Comparison of ENCODE assay signal across 8 cellular contexts in genomic region chr16:89723279-89724250, GRCh38. TPM values are rescaled to one million over a fixed set of nuclear protein-coding genes. Genes with fewer than 3 reads are reported as not detected.
DNase-seq lines count a peak whose midpoint lies in the region; ATAC-seq and TF ChIP-seq lines count a peak whose summit lies in the region.

No MANE protein-coding gene starts in this region.

- H3K4me3 ChIP-seq in CD8-positive, alpha-beta memory T cell (ENCODE audit: low read length): peak overlapping the region; percentile 98
- H3K4me3 ChIP-seq in thoracic aorta: peak overlapping the region; percentile 96

- peak overlapping the region; percentile 91 to 99 (median 97) for H3K4me3 Mint-ChIP-seq in CD8-positive, alpha-beta memory T cell
- peak overlapping the region; percentile 85 for H3K4me3 Mint-ChIP-seq in activated CD4-positive, alpha-beta T cell treated with anti-CD3 and anti-CD28 coated beads for 36 hours

- POLR2A ChIA-PET in CD8-positive, alpha-beta memory T cell (lab: Charles Lee): interaction anchor here (0.9 to 4.1 kb wide), 15 partner anchors 8 to 1153 kb away, joined by 3 to 68 read pairs (median 6); partner anchors contain the start of genes SPATA2L, TCF25 and ZC3H18
- POLR2A ChIA-PET in activated CD4-positive, alpha-beta T cell treated with anti-CD3 and anti-CD28 coated beads for 36 hours (lab: Charles Lee): interaction anchor here (0.6 kb wide), 1 partner anchor 17 kb away, joined by 4 read pairs; no protein-coding TSS in a partner anchor

- peaks cover 34% of the 10 kb centered on the region for H3K36me3 ChIP-seq in CD8-positive, alpha-beta memory T cell (ENCODE audit: insufficient read depth, low read length)
- H3K36me3 ChIP-seq in thoracic aorta: peaks cover 30% of the 10 kb centered on the region

- intact Hi-C loops in activated CD4-positive, alpha-beta T cell treated with anti-CD3 and anti-CD28 coated beads for 36 hours (cut with DNase I, micrococcal nuclease): loop anchor here (5.0 to 10.0 kb wide), 3 partner anchors 94 to 1269 kb away; partner anchors contain the start of genes MC1R (in 2 of the 2), FANCA (in 1 of the 2) and ZFPM1 (in 1 of the 2)

- peaks cover 29 to 51% (median 40%) of the 10 kb centered on the region in 3 donors for H3K4me1 Mint-ChIP-seq in CD8-positive, alpha-beta memory T cell
- peaks cover 53% of the 10 kb centered on the region for H3K4me1 Mint-ChIP-seq in activated CD4-positive, alpha-beta T cell treated with anti-CD3 and anti-CD28 coated beads for 36 hours

- peak overlapping the region; percentile 98 to 100 (median 99) for H3K27ac Mint-ChIP-seq in CD8-positive, alpha-beta memory T cell
- H3K27ac Mint-ChIP-seq in activated CD4-positive, alpha-beta T cell treated with anti-CD3 and anti-CD28 coated beads for 36 hours: peak overlapping the region; percentile 89

- no peaks in the 10 kb centered on the region for H3K9me3 Mint-ChIP-seq in CD8-positive, alpha-beta memory T cell
- H3K9me3 Mint-ChIP-seq in activated CD4-positive, alpha-beta T cell treated with anti-CD3 and anti-CD28 coated beads for 36 hours (ENCODE audit: low read depth): no peaks in the 10 kb centered on the region

- H3K36me3 Mint-ChIP-seq in CD8-positive, alpha-beta memory T cell: peaks cover 5 to 41% (median 9%) of the 10 kb centered on the region in 3 donors
- peaks cover 31% of the 10 kb centered on the region for H3K36me3 Mint-ChIP-seq in activated CD4-positive, alpha-beta T cell treated with anti-CD3 and anti-CD28 coated beads for 36 hours (ENCODE audit: low read depth)

- H3K4me1 ChIP-seq in CD8-positive, alpha-beta memory T cell (ENCODE audit: insufficient read depth, low read length): peaks cover 55% of the 10 kb centered on the region
- peaks cover 19 to 35% of the 10 kb centered on the region in 2 donors for H3K4me1 ChIP-seq in thoracic aorta (ENCODE audit: control insufficient read depth in 1 of 2, low read depth in 2 of 2)

- peak overlapping the region; percentile 92 for H3K27ac ChIP-seq in CD8-positive, alpha-beta memory T cell (ENCODE audit: low read depth, low read length)
- H3K27ac ChIP-seq in thoracic aorta: no peak overlapping the region

- no peak for TF ChIP-seq CTCF in thoracic aorta (IDR thresholded peaks at IDR 0.05)

- peak; percentile 51 for ATAC-seq in activated CD4-positive, alpha-beta T cell treated with anti-CD3 and anti-CD28 coated beads for 36 hours
- ATAC-seq in thoracic aorta (ENCODE audit: insufficient number of reproducible peaks, low FRiP score, low read depth): no peak

- peaks cover 0 to 6% of the 10 kb centered on the region in 2 donors for H3K27me3 Mint-ChIP-seq in CD8-positive, alpha-beta memory T cell
- H3K27me3 Mint-ChIP-seq in activated CD4-positive, alpha-beta T cell treated with anti-CD3 and anti-CD28 coated beads for 36 hours: no peaks in the 10 kb centered on the region

- CTCF ChIA-PET in CD8-positive, alpha-beta memory T cell (lab: Charles Lee): interaction anchor here (0.6 to 5.7 kb wide), 14 partner anchors 9 to 106 kb away, joined by 3 to 46 read pairs (median 4); partner anchors contain the start of gene SPATA2L
- CTCF ChIA-PET in activated CD4-positive, alpha-beta T cell treated with anti-CD3 and anti-CD28 coated beads for 36 hours (lab: Charles Lee): interaction anchor here (0.6 to 3.1 kb wide), 5 partner anchors 8 to 941 kb away, joined by 3 to 12 read pairs (median 7); no protein-coding TSS in a partner anchor

- no peaks in the 10 kb centered on the region for H3K27me3 ChIP-seq in CD8-positive, alpha-beta memory T cell (ENCODE audit: insufficient read depth, low read length, poor library complexity, severe bottlenecking)
- H3K27me3 ChIP-seq in thoracic aorta (replicated peaks; ENCODE audit: insufficient read depth): no peaks in the 10 kb centered on the region

- no peaks in the 10 kb centered on the region for H3K9me3 ChIP-seq in CD8-positive, alpha-beta memory T cell (ENCODE audit: low read length)
- no peaks in the 10 kb centered on the region for H3K9me3 ChIP-seq in thoracic aorta

- DNase-seq in CD8-positive, alpha-beta memory T cell: peak; percentile 78 to 96 (median 89)
- DNase-seq in activated CD4-positive, alpha-beta T cell treated with anti-CD3 and anti-CD28 coated beads for 36 hours: peak; percentile 87
- DNase-seq in central memory CD4-positive, alpha-beta T cell: peak; percentile 92
- DNase-seq in mucosa of gallbladder (ENCODE audit: low spot score) (peak; percentile 44), thoracic aorta (ENCODE audit: low spot score) (no peak), NAMALWA (ENCODE audit: low spot score) (no peak), SKM-1 treated with dmso at 0.1 percent for 144 hours (lab: John Stamatoyannopoulos, UW; ENCODE audit: unreplicated experiment) (no peak), NOMO-1 treated with DMSO at 0.1 percent for 48 hours (lab: John Stamatoyannopoulos, UW; ENCODE audit: unreplicated experiment) (no peak)

RNA-seq across cellular contexts. Expression of gene ZNF276, which starts 2.2 kb away (rescaled TPM):
- 10 to 100 TPM; 35.6 to 36.6 TPM for total RNA-seq in CD8-positive, alpha-beta memory T cell
- polyA plus RNA-seq in CD8-positive, alpha-beta memory T cell: 47.3 TPM
- total RNA-seq in activated CD4-positive, alpha-beta T cell treated with anti-CD3 and anti-CD28 coated beads for 36 hours: 10 to 100 TPM; 21.3 to 24.8 TPM
- total RNA-seq in mucosa of gallbladder (39.0 TPM), thoracic aorta (10 to 100 TPM; 25.0 to 34.1 TPM)

RNA-seq across cellular contexts. Expression of gene VPS9D1, which starts 2.9 kb away (rescaled TPM):
- total RNA-seq in CD8-positive, alpha-beta memory T cell: 1 to 10 TPM; 3.7 to 4.0 TPM
- polyA plus RNA-seq in CD8-positive, alpha-beta memory T cell: 1.6 TPM
- 1 to 10 TPM; 2.0 to 2.6 TPM for total RNA-seq in activated CD4-positive, alpha-beta T cell treated with anti-CD3 and anti-CD28 coated beads for 36 hours
- total RNA-seq in mucosa of gallbladder (20.8 TPM), thoracic aorta (10 to 100 TPM in 1 of 2 donors, 1 to 10 TPM in 1; 9.5 to 18.3 TPM)

RNA-seq across cellular contexts. Expression of gene SPATA2L, which starts 22.1 kb away (rescaled TPM):
- total RNA-seq in CD8-positive, alpha-beta memory T cell: 1 to 10 TPM; 7.0 to 7.6 TPM
- 10.3 TPM for polyA plus RNA-seq in CD8-positive, alpha-beta memory T cell
- total RNA-seq in activated CD4-positive, alpha-beta T cell treated with anti-CD3 and anti-CD28 coated beads for 36 hours: 1 to 10 TPM; 4.9 to 6.5 TPM
- 29.6 TPM for total RNA-seq in mucosa of gallbladder
- 10 to 100 TPM; 19.0 to 24.1 TPM for total RNA-seq in thoracic aorta

RNA-seq across cellular contexts. Expression of gene CDK10, which starts 37.1 kb away (rescaled TPM):
- total RNA-seq in CD8-positive, alpha-beta memory T cell: 10 to 100 TPM; 74.8 to 79.0 TPM
- polyA plus RNA-seq in CD8-positive, alpha-beta memory T cell: 31.8 TPM
- total RNA-seq in activated CD4-positive, alpha-beta T cell treated with anti-CD3 and anti-CD28 coated beads for 36 hours: 10 to 100 TPM; 78.1 to 89.8 TPM
- 168 TPM for total RNA-seq in mucosa of gallbladder
- 10 to 100 TPM; 20.3 to 35.2 TPM for total RNA-seq in thoracic aorta

Comparison
In these comparisons a context has a peak if more than half of its experiments do, and no peak if none do; other contexts are left out.
1. DNase-seq: peak in CD8-positive, alpha-beta memory T cell (5 of 5), activated CD4-positive, alpha-beta T cell treated with anti-CD3 and anti-CD28 coated beads for 36 hours (single experiment), central memory CD4-positive, alpha-beta T cell (single experiment) and mucosa of gallbladder (single experiment); none in thoracic aorta (single experiment), NAMALWA (single experiment), SKM-1 treated with dmso at 0.1 percent for 144 hours (single experiment) and NOMO-1 treated with DMSO at 0.1 percent for 48 hours (single experiment).